ENCODE assay signal across 16 cellular contexts in genomic region chr11:131534611-131535010, GRCh38.
"Had no signal": no experiment of that assay in that cellular context is flagged by ENCODE, and none has a peak within 500 bp of the region (broad histone marks: within the 10 kb centered on the region; RNA-seq: fewer than 3 reads in every experiment).

No MANE protein-coding gene starts in this region.

- H3K36me3 Mint-ChIP-seq: activated naive CD4-positive, alpha-beta T cell treated with anti-CD3 and anti-CD28 coated beads, Interleukin-2, amount 50 U/mL, for 24 hours; naive thymus-derived CD4-positive, alpha-beta T cell had no signal

- H3K36me3 ChIP-seq: colonic mucosa, upper lobe of left lung had no signal

- H3K27me3 ChIP-seq: colonic mucosa, foreskin keratinocyte, testis, upper lobe of left lung had no signal

- H3K4me1 ChIP-seq: colonic mucosa, foreskin keratinocyte, upper lobe of left lung had no signal

- H3K4me1 Mint-ChIP-seq: activated naive CD4-positive, alpha-beta T cell treated with anti-CD3 and anti-CD28 coated beads, Interleukin-2, amount 50 U/mL, for 24 hours; naive thymus-derived CD4-positive, alpha-beta T cell had no signal

- DNase-seq: activated CD4-positive, alpha-beta T cell treated with anti-CD3 and anti-CD28 coated beads, Interleukin-2, amount 50 U/mL, for 4 hours; activated gamma-delta T cell; colonic mucosa; foreskin keratinocyte; kidney glomerular epithelial cell; mesenchymal stem cell; naive thymus-derived CD4-positive, alpha-beta T cell; right cardiac atrium; stimulated activated CD4-positive, alpha-beta T cell treated with anti-CD3 and anti-CD28 coated beads, Interleukin-2, amount 100 ng/mL, for 24 hours; SW 1271; T-helper 2 cell; testis; upper lobe of left lung had no signal

- H3K4me3 ChIP-seq: colonic mucosa, testis, upper lobe of left lung had no signal

- H3K27ac ChIP-seq: colonic mucosa, foreskin keratinocyte, testis, upper lobe of left lung had no signal

- ATAC-seq: foreskin keratinocyte; naive thymus-derived CD4-positive, alpha-beta T cell; right cardiac atrium had no signal

- H3K9me3 Mint-ChIP-seq: activated naive CD4-positive, alpha-beta T cell treated with anti-CD3 and anti-CD28 coated beads, Interleukin-2, amount 50 U/mL, for 24 hours; stimulated activated naive CD8-positive, alpha-beta T cell treated with anti-CD3 and anti-CD28 coated beads, Interleukin-15, Interleukin-2, amounts not matched to agents 100 ng/mL and 50 ng/mL, for 24 hours had no signal

- H3K4me3 Mint-ChIP-seq: activated naive CD4-positive, alpha-beta T cell treated with anti-CD3 and anti-CD28 coated beads, Interleukin-2, amount 50 U/mL, for 24 hours; naive thymus-derived CD4-positive, alpha-beta T cell; stimulated activated naive CD8-positive, alpha-beta T cell treated with anti-CD3 and anti-CD28 coated beads, Interleukin-15, Interleukin-2, amounts not matched to agents 100 ng/mL and 50 ng/mL, for 24 hours had no signal

- H3K27me3 Mint-ChIP-seq: activated naive CD4-positive, alpha-beta T cell treated with anti-CD3 and anti-CD28 coated beads, Interleukin-2, amount 50 U/mL, for 24 hours; stimulated activated naive CD8-positive, alpha-beta T cell treated with anti-CD3 and anti-CD28 coated beads, Interleukin-15, Interleukin-2, amounts not matched to agents 100 ng/mL and 50 ng/mL, for 24 hours had no signal

- H3K27ac Mint-ChIP-seq: activated naive CD4-positive, alpha-beta T cell treated with anti-CD3 and anti-CD28 coated beads, Interleukin-2, amount 50 U/mL, for 24 hours; naive thymus-derived CD4-positive, alpha-beta T cell; progenitor cell of endocrine pancreas; stimulated activated naive CD8-positive, alpha-beta T cell treated with anti-CD3 and anti-CD28 coated beads, Interleukin-15, Interleukin-2, amounts not matched to agents 100 ng/mL and 50 ng/mL, for 24 hours had no signal
